8 cellular contexts compared by ENCODE assay signal in genomic region chr7:70694909-70695803, GRCh38.
DNase-seq lines count a peak whose midpoint lies in the region; ATAC-seq, FAIRE-seq and TF ChIP-seq lines count a peak whose summit lies in the region.

No MANE protein-coding gene starts in this region.

- peaks cover 39% of the 10 kb centered on the region for H3K27me3 Mint-ChIP-seq in CD4-positive, alpha-beta T cell
- H3K27me3 Mint-ChIP-seq in GM23338 (ENCODE audit: insufficient read depth, low read depth, poor library complexity) (peaks cover 29% of the 10 kb centered on the region), glutamatergic neuron (ENCODE audit: unreplicated experiment) (peaks cover 15% of the 10 kb centered on the region)
- H3K27me3 Mint-ChIP-seq in activated CD8-positive, alpha-beta T cell treated with anti-CD3 and anti-CD28 coated beads, Interleukin-2, amount 10 ng/mL, durations not matched to agents 7 days and 5 days (ENCODE audit: low read depth): peaks cover 32% of the 10 kb centered on the region

- H3K9me3 ChIP-seq in CD4-positive, alpha-beta T cell (ENCODE audit: control insufficient read depth, low read length): no peaks in the 10 kb centered on the region

- H3K4me1 Mint-ChIP-seq in CD4-positive, alpha-beta T cell (ENCODE audit: low read depth): peaks cover 31% of the 10 kb centered on the region
- H3K4me1 Mint-ChIP-seq in GM23338: peaks cover 10% of the 10 kb centered on the region
- peaks cover 29% of the 10 kb centered on the region for H3K4me1 Mint-ChIP-seq in activated CD8-positive, alpha-beta T cell treated with anti-CD3 and anti-CD28 coated beads, Interleukin-2, amount 10 ng/mL, durations not matched to agents 7 days and 5 days (ENCODE audit: low read depth)
- H3K4me1 Mint-ChIP-seq in glutamatergic neuron (ENCODE audit: low read depth, unreplicated experiment): peaks cover 14% of the 10 kb centered on the region

- H2AFZ ChIP-seq in GM23338: no peak overlapping the region

- 0 out of 2 replicates have a peak, but pooled peaks cover 5% of the 10 kb centered on the region for H3F3A ChIP-seq in GM23338 (replicated peaks; ENCODE audit: low read depth)

- H3K4me2 ChIP-seq in GM23338: peak overlapping the region; percentile 87

- H3K27ac ChIP-seq in CD4-positive, alpha-beta T cell (ENCODE audit: low read depth, low read length): no peak overlapping the region
- H3K27ac ChIP-seq in GM23338 (ENCODE audit: low read depth): no peak overlapping the region

- CTCF ChIA-PET in CD4-positive, alpha-beta T cell (lab: Charles Lee): no interaction called here
- CTCF ChIA-PET in activated CD8-positive, alpha-beta T cell treated with anti-CD3 and anti-CD28 coated beads, Interleukin-2, amount 10 ng/mL, durations not matched to agents 7 days and 5 days (lab: Charles Lee): interaction anchor here (1.2 to 2.6 kb wide), 2 partner anchors 41 to 47 kb away, joined by 3 to 8 read pairs; no protein-coding TSS in a partner anchor

- peak overlapping the region; percentile 84 for H3K27ac Mint-ChIP-seq in CD4-positive, alpha-beta T cell
- H3K27ac Mint-ChIP-seq in GM23338: peak overlapping the region; percentile 96
- peak overlapping the region; percentile 74 for H3K27ac Mint-ChIP-seq in activated CD8-positive, alpha-beta T cell treated with anti-CD3 and anti-CD28 coated beads, Interleukin-2, amount 10 ng/mL, durations not matched to agents 7 days and 5 days
- peak overlapping the region; percentile 98 for H3K27ac Mint-ChIP-seq in glutamatergic neuron (ENCODE audit: unreplicated experiment)

- H3K27me3 ChIP-seq in CD4-positive, alpha-beta T cell (ENCODE audit: control insufficient read depth, insufficient read depth, low read length): peaks cover 23% of the 10 kb centered on the region
- H3K27me3 ChIP-seq in GM23338 (ENCODE audit: insufficient read depth): peaks cover 42% of the 10 kb centered on the region

- peaks cover 43% of the 10 kb centered on the region for H3K79me2 ChIP-seq in GM23338 (replicated peaks; ENCODE audit: insufficient read depth)

- H3K36me3 Mint-ChIP-seq in CD4-positive, alpha-beta T cell (ENCODE audit: low read depth): peaks cover 6% of the 10 kb centered on the region
- H3K36me3 Mint-ChIP-seq in GM23338 (ENCODE audit: low read depth) (peaks cover 19% of the 10 kb centered on the region), glutamatergic neuron (ENCODE audit: unreplicated experiment) (no peaks in the 10 kb centered on the region)
- H3K36me3 Mint-ChIP-seq in activated CD8-positive, alpha-beta T cell treated with anti-CD3 and anti-CD28 coated beads, Interleukin-2, amount 10 ng/mL, durations not matched to agents 7 days and 5 days (ENCODE audit: low read depth): no peaks in the 10 kb centered on the region

- no peak for FAIRE-seq in D721Med (lab: Jason Lieb, UNC)

- H3K9me2 ChIP-seq in GM23338 (ENCODE audit: insufficient read depth): no peaks in the 10 kb centered on the region

- H4K20me1 ChIP-seq in GM23338 (replicated peaks; ENCODE audit: insufficient read depth): peaks cover 12% of the 10 kb centered on the region; the same call in 1 of the 2 replicates

- intact Hi-C loops in CD4-positive, alpha-beta T cell (cut with DNase I, micrococcal nuclease): loop anchor here (5.0 to 10.0 kb wide), 6 partner anchors 48 to 653 kb away; no protein-coding TSS in a partner anchor

- no peak for TF ChIP-seq CTCF in CD4-positive, alpha-beta T cell (IDR thresholded peaks at IDR 0.05)
- TF ChIP-seq CTCF in GM23338 (conservative IDR thresholded peaks at IDR 0.05; ENCODE audit: low read depth in 2 of 2) (no peak), glutamatergic neuron (IDR thresholded peaks at IDR 0.05; ENCODE audit: partially characterized antibody, unreplicated experiment) (no peak), retinal pigment epithelial cell (conservative IDR thresholded peaks at IDR 0.05; ENCODE audit: low read depth, low read length) (no peak), D721Med (IDR thresholded peaks at IDR 0.05; ENCODE audit: insufficient read depth, missing control alignments) (no peak)

- peaks cover 39% of the 10 kb centered on the region for H3K4me1 ChIP-seq in GM23338 (ENCODE audit: insufficient read depth)

- H3K36me3 ChIP-seq in GM23338 (ENCODE audit: insufficient read depth): no peaks in the 10 kb centered on the region

- no peak for ATAC-seq in CD4-positive, alpha-beta T cell (ENCODE audit: poor library complexity)
- peak; percentile 2; the same call in 1 of the 3 replicates for ATAC-seq in GM23338
- peak; percentile 12 for ATAC-seq in activated CD8-positive, alpha-beta T cell treated with anti-CD3 and anti-CD28 coated beads, Interleukin-2, amount 10 ng/mL, durations not matched to agents 7 days and 5 days
- ATAC-seq in HG03469 (IDR thresholded peaks at IDR 0.05; ENCODE audit: unreplicated experiment): no peak
- no peak for ATAC-seq in GM19035 (IDR thresholded peaks at IDR 0.05; ENCODE audit: unreplicated experiment)

- H3K4me3 ChIP-seq in GM23338: peak overlapping the region; percentile 78
- H3K4me3 ChIP-seq in retinal pigment epithelial cell (ENCODE audit: low read length): peak overlapping the region; percentile 74

- H3K9me3 Mint-ChIP-seq in CD4-positive, alpha-beta T cell: no peaks in the 10 kb centered on the region
- H3K9me3 Mint-ChIP-seq in GM23338: peaks cover 3% of the 10 kb centered on the region; the same call in 1 of the 3 replicates
- no peaks in the 10 kb centered on the region for H3K9me3 Mint-ChIP-seq in activated CD8-positive, alpha-beta T cell treated with anti-CD3 and anti-CD28 coated beads, Interleukin-2, amount 10 ng/mL, durations not matched to agents 7 days and 5 days (ENCODE audit: insufficient read depth)
- peaks cover 20% of the 10 kb centered on the region for H3K9me3 Mint-ChIP-seq in glutamatergic neuron (ENCODE audit: unreplicated experiment)

- DNase-seq in CD4-positive, alpha-beta T cell: no peak
- peak; percentile 48 for DNase-seq in GM23338 (ENCODE audit: low spot score)
- no peak for DNase-seq in activated CD8-positive, alpha-beta T cell treated with anti-CD3 and anti-CD28 coated beads, Interleukin-2, amount 10 ng/mL, durations not matched to agents 7 days and 5 days
- peak; percentile 49 for DNase-seq in glutamatergic neuron
- no peak for DNase-seq in retinal pigment epithelial cell (ENCODE audit: low read depth)
- DNase-seq in D721Med (ENCODE audit: insufficient read length, low spot score): no peak

- POLR2A ChIA-PET in CD4-positive, alpha-beta T cell (lab: Charles Lee): interaction anchor here (0.6 to 2.0 kb wide), 7 partner anchors 36 to 415 kb away, joined by 3 to 12 read pairs (median 5); no protein-coding TSS in a partner anchor
- POLR2A ChIA-PET in activated CD8-positive, alpha-beta T cell treated with anti-CD3 and anti-CD28 coated beads, Interleukin-2, amount 10 ng/mL, durations not matched to agents 7 days and 5 days (lab: Charles Lee): interaction anchor here (1.2 kb wide), 1 partner anchor 47 kb away, joined by 3 read pairs; no protein-coding TSS in a partner anchor

- peak overlapping the region; percentile 97 for H3K4me3 Mint-ChIP-seq in CD4-positive, alpha-beta T cell
- H3K4me3 Mint-ChIP-seq in GM23338: no peak overlapping the region; the same call in 2 of the 3 replicates
- peak overlapping the region; percentile 92 for H3K4me3 Mint-ChIP-seq in activated CD8-positive, alpha-beta T cell treated with anti-CD3 and anti-CD28 coated beads, Interleukin-2, amount 10 ng/mL, durations not matched to agents 7 days and 5 days
- peak overlapping the region; percentile 93 for H3K4me3 Mint-ChIP-seq in glutamatergic neuron (ENCODE audit: unreplicated experiment)

TF ChIP-seq in GM23338, 12 proteins besides CTCF, POLR2A, EP300 and RAD21:
- no peak for TF ChIP-seq EZH2 (IDR thresholded peaks at IDR 0.05; ENCODE audit: low read depth, unreplicated experiment)
- no peak for TF ChIP-seq JUNB (IDR thresholded peaks at IDR 0.05; ENCODE audit: unreplicated experiment)

Comparison
In these comparisons a context has a peak if more than half of its experiments do, and no peak if none do; other contexts are left out.
1. ATAC-seq: peak in GM23338 (single experiment) and activated CD8-positive, alpha-beta T cell treated with anti-CD3 and anti-CD28 coated beads, Interleukin-2, amount 10 ng/mL, durations not matched to agents 7 days and 5 days (single experiment); none in CD4-positive, alpha-beta T cell (single experiment), HG03469 (single experiment) and GM19035 (single experiment).
2. DNase-seq: peak in GM23338 (single experiment) and glutamatergic neuron (single experiment); none in CD4-positive, alpha-beta T cell (0 of 10), activated CD8-positive, alpha-beta T cell treated with anti-CD3 and anti-CD28 coated beads, Interleukin-2, amount 10 ng/mL, durations not matched to agents 7 days and 5 days (single experiment), retinal pigment epithelial cell (single experiment) and D721Med (single experiment).
3. Peak in every context shown above with its lines, with median percentiles within 50 percentile points of each other: H3K27ac Mint-ChIP-seq.